11 cellular contexts compared by ENCODE assay signal in the genomic region with DNA sequence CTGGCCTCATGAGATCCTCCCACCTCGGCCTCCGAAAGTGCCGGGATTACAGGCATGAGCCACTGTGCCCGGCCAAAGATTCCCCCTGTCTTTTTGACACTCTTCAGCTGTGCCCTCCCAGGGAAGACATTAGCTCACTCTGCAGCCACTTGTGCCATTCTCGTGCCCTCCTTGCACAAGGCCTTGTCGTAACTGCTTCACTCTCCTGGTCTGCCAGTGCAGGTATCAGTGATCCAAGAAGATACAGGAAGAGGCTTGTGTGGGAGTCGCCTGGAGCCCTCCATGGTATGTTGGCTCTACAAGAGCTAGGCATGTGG. TPM values are rescaled to one million over a fixed set of nuclear protein-coding genes. Genes with fewer than 3 reads are reported as not detected.
DNase-seq lines count a peak whose midpoint lies in the region; ATAC-seq and TF ChIP-seq lines count a peak whose summit lies in the region.
"Had no signal": no experiment of that assay in that cellular context is flagged by ENCODE, and none has a peak within 500 bp of the region (broad histone marks: within the 10 kb centered on the region; RNA-seq: fewer than 3 reads in every experiment).

No MANE protein-coding gene starts in this region.

- no peaks in the 10 kb centered on the region for H3K9me3 Mint-ChIP-seq in CD4-positive, alpha-beta memory T cell
- H3K9me3 Mint-ChIP-seq: activated naive CD4-positive, alpha-beta T cell treated with anti-CD3 and anti-CD28 coated beads, Interleukin-2, amount 10 ng/mL, durations not matched to agents 7 days and 5 days had no signal

- no peak overlapping the region for H3K4me3 ChIP-seq in CD4-positive, alpha-beta memory T cell (ENCODE audit: low read length in 2 of 2)
- H3K4me3 ChIP-seq in RWPE2 (ENCODE audit: severe bottlenecking) (no peak overlapping the region), fibroblast of villous mesenchyme (ENCODE audit: low read depth, low read length) (no peak overlapping the region), sigmoid colon (no peak overlapping the region)

- peaks cover 6 to 14% (median 10%) of the 10 kb centered on the region in 4 donors for H3K4me1 Mint-ChIP-seq in CD4-positive, alpha-beta memory T cell

- H3K27ac ChIP-seq in CD4-positive, alpha-beta memory T cell (ENCODE audit: low read depth, low read length) = no peak overlapping the region
- H3K27ac ChIP-seq in RWPE2 (ENCODE audit: poor library complexity, severe bottlenecking) (peak overlapping the region; percentile 45), sigmoid colon (peak overlapping the region; percentile 78 to 82 (median 80))

- no peaks in the 10 kb centered on the region for H3K27me3 ChIP-seq in CD4-positive, alpha-beta memory T cell (ENCODE audit: insufficient read depth, low read length)
- H3K27me3 ChIP-seq in RWPE2 (ENCODE audit: insufficient read depth, poor library complexity, severe bottlenecking) (no peaks in the 10 kb centered on the region), sigmoid colon (no peaks in the 10 kb centered on the region)

- TF ChIP-seq POLR2A in sigmoid colon (IDR thresholded peaks at IDR 0.05) = no peak

- DNase-seq in CD4-positive, alpha-beta memory T cell = no peak
- DNase-seq in RWPE2 (ENCODE audit: low spot score) = no peak
- peak; percentile 13 for DNase-seq in fibroblast of villous mesenchyme (ENCODE audit: low read depth)
- DNase-seq in sigmoid colon = no peak
- DNase-seq in activated gamma-delta T cell (lab: John Stamatoyannopoulos, UW) = no peak
- no peak for DNase-seq in ACHN
- no peak for DNase-seq in H4 (ENCODE audit: low spot score)
- DNase-seq: activated naive CD4-positive, alpha-beta T cell treated with anti-CD3 and anti-CD28 coated beads, Interleukin-2, amount 10 ng/mL, durations not matched to agents 7 days and 5 days; NCI-H446 treated with DMSO at 0.1 percent for 48 hours; stimulated activated naive CD4-positive, alpha-beta T cell had no signal

- no peak for TF ChIP-seq CTCF in RWPE2 (IDR thresholded peaks at IDR 0.05; ENCODE audit: poor library complexity, severe bottlenecking)
- TF ChIP-seq CTCF in fibroblast of villous mesenchyme (IDR thresholded peaks at IDR 0.05; ENCODE audit: insufficient read depth, low read depth, low read length) = no peak
- no peak for TF ChIP-seq CTCF in sigmoid colon (IDR thresholded peaks at IDR 0.05)

- ATAC-seq in RWPE2 (ENCODE audit: low read depth) (no peak), GM18517 (IDR thresholded peaks at IDR 0.05; ENCODE audit: unreplicated experiment) (no peak)

- H3K36me3 Mint-ChIP-seq in CD4-positive, alpha-beta memory T cell = no peaks in the 10 kb centered on the region
- H3K36me3 Mint-ChIP-seq: activated naive CD4-positive, alpha-beta T cell treated with anti-CD3 and anti-CD28 coated beads, Interleukin-2, amount 10 ng/mL, durations not matched to agents 7 days and 5 days had no signal

- H3K27me3 Mint-ChIP-seq in CD4-positive, alpha-beta memory T cell = no peaks in the 10 kb centered on the region
- H3K27me3 Mint-ChIP-seq: activated naive CD4-positive, alpha-beta T cell treated with anti-CD3 and anti-CD28 coated beads, Interleukin-2, amount 10 ng/mL, durations not matched to agents 7 days and 5 days had no signal

- TF ChIP-seq EP300 in sigmoid colon (IDR thresholded peaks at IDR 0.05) = no peak

- peaks cover 9% of the 10 kb centered on the region for H3K4me1 ChIP-seq in CD4-positive, alpha-beta memory T cell (ENCODE audit: insufficient read depth, low read length)
- H3K4me1 ChIP-seq in RWPE2 (ENCODE audit: insufficient read depth, poor library complexity, severe bottlenecking) = peaks cover 9% of the 10 kb centered on the region
- H3K4me1 ChIP-seq in sigmoid colon = peaks cover 0 to 45% (median 30%) of the 10 kb centered on the region in 4 donors

- H3K9me3 ChIP-seq in CD4-positive, alpha-beta memory T cell (ENCODE audit: control insufficient read depth in 1 of 2, low read length in 2 of 2) = no peaks in the 10 kb centered on the region
- H3K9me3 ChIP-seq in RWPE2 (ENCODE audit: severe bottlenecking) (no peaks in the 10 kb centered on the region), sigmoid colon (no peaks in the 10 kb centered on the region)

- intact Hi-C loops in CD4-positive, alpha-beta memory T cell (cut with micrococcal nuclease) = loop anchor here (5.0 kb wide), 1 partner anchor 644 kb away; no protein-coding TSS in a partner anchor
- intact Hi-C loops in sigmoid colon (cut with DNase I) = loop anchor here (2.0 to 10.0 kb wide), 3 partner anchors 22 to 272 kb away; a partner anchor contains a TSS

- POLR2A ChIA-PET in CD4-positive, alpha-beta memory T cell (lab: Charles Lee; ENCODE audit: partially characterized antibody) = interaction anchor here (0.7 to 2.7 kb wide), 6 partner anchors 22 to 73 kb away, joined by 3 to 26 read pairs (median 4); a partner anchor contains a TSS

- CTCF ChIA-PET in CD4-positive, alpha-beta memory T cell (lab: Charles Lee; ENCODE audit: partially characterized antibody) = interaction anchor here (0.8 to 4.2 kb wide), 25 partner anchors 9 to 340 kb away, joined by 3 to 79 read pairs (median 8); a partner anchor contains a TSS

- in situ Hi-C loops in ACHN (cut with HindIII; ENCODE audit: low pct_ligation_motif_present, low pct_unique_long_range_greater_than_20kb, low sequenced_read_pairs) = no loop called here

- peak overlapping the region in 5 of 8 donors; percentile 9 to 67 (median 63) for H3K4me3 Mint-ChIP-seq in CD4-positive, alpha-beta memory T cell
- H3K4me3 Mint-ChIP-seq: activated naive CD4-positive, alpha-beta T cell treated with anti-CD3 and anti-CD28 coated beads, Interleukin-2, amount 10 ng/mL, durations not matched to agents 7 days and 5 days had no signal

- no peaks in the 10 kb centered on the region for H3K36me3 ChIP-seq in CD4-positive, alpha-beta memory T cell (ENCODE audit: insufficient read depth, low read length)
- H3K36me3 ChIP-seq in RWPE2 (ENCODE audit: low read depth) (no peaks in the 10 kb centered on the region), sigmoid colon (no peaks in the 10 kb centered on the region)

- whole genome bisulfite sequencing in sigmoid colon, 2 donors = 92% methylated on average over 7 of the region's 7 CpGs

- H3K27ac Mint-ChIP-seq in CD4-positive, alpha-beta memory T cell = peak overlapping the region in 4 of 7 donors; percentile 10 to 87 (median 76)
- H3K27ac Mint-ChIP-seq: activated naive CD4-positive, alpha-beta T cell treated with anti-CD3 and anti-CD28 coated beads, Interleukin-2, amount 10 ng/mL, durations not matched to agents 7 days and 5 days had no signal

RNA-seq across cellular contexts. Expression of a gene that starts 22.0 kb away (rescaled TPM):
- 100 to 1,000 TPM; 121 to 123 TPM for total RNA-seq in CD4-positive, alpha-beta memory T cell
- 1 to 10 TPM; 2.9 to 3.9 TPM for polyA plus RNA-seq in CD4-positive, alpha-beta memory T cell
- 66.4 and 86.4 TPM in 2 replicates for total RNA-seq in fibroblast of villous mesenchyme
- total RNA-seq in sigmoid colon = 100 to 1,000 TPM in 1 of 4 donors, 10 to 100 TPM in 3; 63.3 to 105 (median 66.6) TPM
- 10 to 100 TPM; 27.6 to 30.7 (median 28.8) TPM for polyA plus RNA-seq in sigmoid colon
- total RNA-seq in H4 (2014; rRNA removed; shearing (Covaris generic)) = 15.9 and 18.4 TPM in 2 replicates
